ENCODE assay signal across 8 cellular contexts in the genomic region with DNA sequence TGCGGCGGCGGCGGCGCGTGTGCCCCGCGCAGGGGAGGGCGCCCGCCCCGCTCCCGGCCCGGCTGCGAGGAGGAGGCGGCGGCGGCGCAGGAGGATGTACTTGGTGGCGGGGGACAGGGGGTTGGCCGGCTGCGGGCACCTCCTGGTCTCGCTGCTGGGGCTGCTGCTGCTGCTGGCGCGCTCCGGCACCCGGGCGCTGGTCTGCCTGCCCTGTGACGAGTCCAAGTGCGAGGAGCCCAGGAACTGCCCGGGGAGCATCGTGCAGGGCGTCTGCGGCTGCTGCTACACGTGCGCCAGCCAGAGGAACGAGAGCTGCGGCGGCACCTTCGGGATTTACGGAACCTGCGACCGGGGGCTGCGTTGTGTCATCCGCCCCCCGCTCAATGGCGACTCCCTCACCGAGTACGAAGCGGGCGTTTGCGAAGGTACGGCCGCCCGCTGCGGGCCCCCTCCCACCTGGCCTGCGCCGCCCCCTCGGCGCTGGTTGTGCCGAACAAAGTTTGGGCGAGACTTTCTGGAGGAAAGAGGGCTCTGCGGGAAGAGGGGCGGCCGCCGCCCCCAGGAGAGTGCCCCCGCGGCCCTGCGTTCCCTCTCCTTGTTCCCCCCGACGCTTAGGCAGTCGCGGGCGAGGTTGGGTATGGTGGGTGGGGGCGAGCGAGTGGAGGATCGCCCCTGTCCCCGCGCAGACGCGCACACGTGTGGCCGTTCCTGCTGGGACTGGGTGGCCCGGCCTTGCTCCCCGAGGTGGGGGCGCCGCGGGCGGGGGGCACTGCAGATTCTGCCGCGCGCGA. TPM values are rescaled to one million over a fixed set of nuclear protein-coding genes. Genes with fewer than 3 reads are reported as not detected.
DNase-seq lines count a peak whose midpoint lies in the region; ATAC-seq and TF ChIP-seq lines count a peak whose summit lies in the region.

No MANE protein-coding gene starts in this region.

- no peaks in the 10 kb centered on the region for H3K27me3 ChIP-seq in SJCRH30

- H3K36me3 ChIP-seq in SJCRH30, result no peaks in the 10 kb centered on the region

- in situ Hi-C loops in astrocyte of the spinal cord (cut with HindIII; ENCODE audit: low sequenced_read_pairs), result no loop called here

- DNase-seq in NCI-H345 (lab: John Stamatoyannopoulos, UW) (peak; percentile 37), NCI-H345 treated with DMSO at 0.1 percent for 48 hours (lab: John Stamatoyannopoulos, UW; ENCODE audit: unreplicated experiment) (no peak), SJCRH30 (peak; percentile 78), astrocyte of the spinal cord (ENCODE audit: low read depth, low spot score) (no peak), islet precursor cell (peak; percentile 80), NCI-H1694 treated with DMSO at 0.1 percent for 48 hours (lab: John Stamatoyannopoulos, UW) (no peak)
- peak; percentile 59 for DNase-seq in stimulated activated CD4-positive, alpha-beta T cell treated with anti-CD3 and anti-CD28 coated beads, Interleukin-15, amount 100 ng/mL, for 24 hours

- H3K27ac ChIP-seq in SJCRH30, result peak overlapping the region; percentile 11; the same call in 1 of the 2 replicates

- H3K9me3 ChIP-seq in SJCRH30 (replicated peaks), result no peaks in the 10 kb centered on the region

- peak; percentile 29 for ATAC-seq in HG02852 (IDR thresholded peaks at IDR 0.05; ENCODE audit: unreplicated experiment)

- H3K4me3 ChIP-seq in SJCRH30, result peak overlapping the region; percentile 73
- peak overlapping the region; percentile 92 for H3K4me3 ChIP-seq in astrocyte of the spinal cord (ENCODE audit: low read depth, low read length)

- no peak for TF ChIP-seq CTCF in astrocyte of the spinal cord (IDR thresholded peaks at IDR 0.05; ENCODE audit: low read depth, low read length)

- peaks cover 9% of the 10 kb centered on the region for H3K4me1 ChIP-seq in SJCRH30

RNA-seq across cellular contexts. Expression of a gene that starts 0.8 kb away (rescaled TPM):
- 10.2 and 12.6 TPM in 2 replicates for total RNA-seq in SJCRH30 (2014; rRNA removed; shearing (Covaris generic))

Comparison
In these comparisons a context has a peak if more than half of its experiments do, and no peak if none do; other contexts are left out.
1. DNase-seq: peak in NCI-H345 (single experiment), SJCRH30 (2 of 2), islet precursor cell (single experiment) and stimulated activated CD4-positive, alpha-beta T cell treated with anti-CD3 and anti-CD28 coated beads, Interleukin-15, amount 100 ng/mL, for 24 hours (single experiment); none in NCI-H345 treated with DMSO at 0.1 percent for 48 hours (single experiment), astrocyte of the spinal cord (single experiment) and NCI-H1694 treated with DMSO at 0.1 percent for 48 hours (single experiment).